In the genomic region with DNA sequence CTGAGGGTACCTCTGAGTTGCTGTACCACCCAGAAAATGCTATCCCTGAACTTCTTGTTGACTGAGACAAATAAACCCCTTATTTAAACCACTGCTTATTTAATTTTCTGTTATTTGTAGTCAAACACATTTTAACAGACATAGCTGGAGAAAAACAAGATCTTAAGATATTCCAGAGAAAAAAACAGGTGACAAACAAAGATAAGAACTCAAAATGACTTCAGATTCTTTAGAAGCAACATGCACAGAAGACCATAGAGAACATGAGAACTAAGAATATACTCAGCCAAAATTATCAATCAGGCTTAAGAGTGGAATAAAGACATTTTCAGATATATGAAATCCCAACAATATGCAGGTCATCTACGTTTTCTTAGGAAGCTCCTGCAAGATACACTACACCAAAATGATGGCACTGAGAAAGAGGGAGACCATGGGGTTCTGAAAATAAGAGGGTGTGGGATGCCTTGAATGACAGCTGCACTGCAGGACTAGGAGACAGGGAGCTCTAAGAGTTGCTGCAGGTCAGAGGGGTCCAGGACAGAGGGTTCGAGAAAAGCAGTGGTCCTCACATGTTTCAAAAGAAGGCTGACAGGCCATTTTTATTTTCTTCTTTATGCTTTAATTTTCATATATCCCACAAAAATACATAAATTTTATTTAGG, we compare ENCODE assay signal across 18 cellular contexts.
"Had no signal": no experiment of that assay in that cellular context is flagged by ENCODE, and none has a peak within 500 bp of the region (broad histone marks: within the 10 kb centered on the region; RNA-seq: fewer than 3 reads in every experiment).

No MANE protein-coding gene starts in this region.

- H3K4me3 ChIP-seq: heart left ventricle, neural progenitor cell, ovary, tibial artery, upper lobe of left lung, uterus had no signal

- H3K4me3 Mint-ChIP-seq: naive thymus-derived CD8-positive, alpha-beta T cell; neural progenitor cell; stimulated activated naive CD8-positive, alpha-beta T cell treated with anti-CD3 and anti-CD28 coated beads, Interleukin-15, Interleukin-2, amounts not matched to agents 100 ng/mL and 50 ng/mL, for 24 hours had no signal

- H3K9me3 Mint-ChIP-seq: naive thymus-derived CD8-positive, alpha-beta T cell; neural progenitor cell; stimulated activated naive CD8-positive, alpha-beta T cell treated with anti-CD3 and anti-CD28 coated beads, Interleukin-15, Interleukin-2, amounts not matched to agents 100 ng/mL and 50 ng/mL, for 24 hours had no signal

- H3K9me3 ChIP-seq: heart left ventricle, ovary, tibial artery, upper lobe of left lung, uterus had no signal

- H3K27me3 ChIP-seq: heart left ventricle, neural progenitor cell, ovary, tibial artery, upper lobe of left lung, uterus had no signal

- H3K4me1 Mint-ChIP-seq: naive thymus-derived CD8-positive, alpha-beta T cell; neural progenitor cell had no signal

- H3K36me3 ChIP-seq: ovary, uterus had no signal

- H3K27me3 Mint-ChIP-seq: naive thymus-derived CD8-positive, alpha-beta T cell; progenitor cell of endocrine pancreas; stimulated activated naive CD8-positive, alpha-beta T cell treated with anti-CD3 and anti-CD28 coated beads, Interleukin-15, Interleukin-2, amounts not matched to agents 100 ng/mL and 50 ng/mL, for 24 hours had no signal

- H3K4me1 ChIP-seq: heart left ventricle, neural progenitor cell, tibial artery, upper lobe of left lung, uterus had no signal

- DNase-seq: cortex of kidney; effector memory CD4-positive, alpha-beta T cell; heart left ventricle; hippocampal formation; kidney glomerular epithelial cell; naive thymus-derived CD8-positive, alpha-beta T cell; nucleus accumbens; ovary; right cardiac atrium; small intestine; stimulated activated CD4-positive, alpha-beta T cell treated with anti-CD3 and anti-CD28 coated beads, Interleukin-12 subunit alpha, Interleukin-12 subunit beta, amount 100 ng/mL, for 4 hours; tibial artery; upper lobe of left lung; uterus had no signal

- H3K27ac Mint-ChIP-seq: neural progenitor cell; progenitor cell of endocrine pancreas; stimulated activated naive CD8-positive, alpha-beta T cell treated with anti-CD3 and anti-CD28 coated beads, Interleukin-15, Interleukin-2, amounts not matched to agents 100 ng/mL and 50 ng/mL, for 24 hours had no signal

- ATAC-seq: esophagus mucosa; heart left ventricle; naive thymus-derived CD8-positive, alpha-beta T cell; right cardiac atrium had no signal

- H3K27ac ChIP-seq: heart left ventricle, neural progenitor cell, ovary, tibial artery, upper lobe of left lung, uterus had no signal
